10 cellular contexts compared by ENCODE assay signal in the genomic region with DNA sequence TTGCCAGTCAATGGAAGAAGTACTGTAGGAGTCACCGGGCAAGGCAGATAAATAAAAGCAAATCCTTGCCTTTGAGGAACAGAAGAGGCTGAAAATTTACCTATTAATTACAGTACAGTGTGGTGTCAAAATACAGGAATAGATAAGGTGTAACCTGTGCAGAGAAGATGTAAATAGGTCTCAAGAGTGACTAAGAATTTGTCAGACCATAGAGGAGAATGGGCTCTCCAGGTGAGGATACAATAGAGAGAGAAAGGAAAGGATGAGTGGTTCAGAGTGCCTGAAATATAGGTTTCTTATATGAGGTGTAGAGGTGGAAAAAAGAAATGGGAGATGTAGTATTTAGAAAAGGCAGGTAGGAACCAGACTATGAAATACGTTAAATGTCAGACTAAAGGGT. TPM values are rescaled to one million over a fixed set of nuclear protein-coding genes. Genes with fewer than 3 reads are reported as not detected.
DNase-seq lines count a peak whose midpoint lies in the region; ATAC-seq and TF ChIP-seq lines count a peak whose summit lies in the region.
"Had no signal": no experiment of that assay in that cellular context is flagged by ENCODE, and none has a peak within 500 bp of the region (broad histone marks: within the 10 kb centered on the region; RNA-seq: fewer than 3 reads in every experiment).

No MANE protein-coding gene starts in this region.

- H3K4me3 Mint-ChIP-seq in chondrocyte (ENCODE audit: unreplicated experiment), result peak overlapping the region; percentile 81

- no peaks in the 10 kb centered on the region for H3K36me3 Mint-ChIP-seq in chondrocyte (ENCODE audit: low read depth)

- peaks cover 13% of the 10 kb centered on the region for H3K9me3 Mint-ChIP-seq in chondrocyte (ENCODE audit: low read depth)

- H3K27ac ChIP-seq in BLaER1 treated with 17β-estradiol and CSF1 and Interleukin-3, amounts not matched to agents 10 nM and 100 nM, result no peak overlapping the region
- no peak overlapping the region for H3K27ac ChIP-seq in HUES48 (ENCODE audit: low read depth, low read length)
- no peak overlapping the region for H3K27ac ChIP-seq in mesodermal cell (ENCODE audit: low read depth, low read length, severe bottlenecking)

- no peaks in the 10 kb centered on the region for H4K20me1 ChIP-seq in BLaER1 treated with 17β-estradiol and CSF1 and Interleukin-3, amounts not matched to agents 10 nM and 100 nM

- peaks cover 4 to 9% (median 8%) of the 10 kb centered on the region in 10 experiments; a peak in 15 of 20 replicates for H3K4me1 ChIP-seq in BLaER1 treated with 17β-estradiol and CSF1 and Interleukin-3, amounts not matched to agents 10 nM and 100 nM
- 0 out of 2 replicates have a peak, but pooled peaks cover 3% of the 10 kb centered on the region for H3K4me1 ChIP-seq in HUES48 (ENCODE audit: control insufficient read depth, insufficient read depth, low read length)
- no peaks in the 10 kb centered on the region for H3K4me1 ChIP-seq in mesodermal cell (ENCODE audit: control insufficient read depth, insufficient read depth, low read length, poor library complexity, severe bottlenecking)

- DNase-seq in chondrocyte (ENCODE audit: low spot score) (no peak), 8988T (no peak), posterior vena cava (ENCODE audit: low spot score) (no peak)
- DNase-seq: NCI-H69 had no signal

- peaks cover 6 to 56% (median 41%) of the 10 kb centered on the region in 11 experiments; a peak in 21 of 22 replicates for H3K27me3 ChIP-seq in BLaER1 treated with 17β-estradiol and CSF1 and Interleukin-3, amounts not matched to agents 10 nM and 100 nM
- H3K27me3 ChIP-seq in HUES48 (ENCODE audit: control insufficient read depth, insufficient read depth, low read length), result no peaks in the 10 kb centered on the region
- H3K27me3 ChIP-seq: MG63 had no signal

- peaks cover 5% of the 10 kb centered on the region for H3K4me1 Mint-ChIP-seq in chondrocyte (ENCODE audit: low read depth)

- H3K27ac Mint-ChIP-seq in chondrocyte (ENCODE audit: unreplicated experiment), result no peak overlapping the region

- no CpG with 5 or more reads among the region's 2 CpGs for WGBS in mesodermal cell (ENCODE audit: insufficient coverage in 2 of 2), 2 experiments

- intact Hi-C loops in posterior vena cava (cut with DNase I), result no loop called here

- H3K36me3 ChIP-seq in BLaER1 treated with 17β-estradiol and CSF1 and Interleukin-3, amounts not matched to agents 10 nM and 100 nM, result peaks cover 0 to 7% (median 4%) of the 10 kb centered on the region in 11 experiments; a peak in 13 of 22 replicates
- H3K36me3 ChIP-seq in HUES48 (ENCODE audit: control insufficient read depth, insufficient read depth, low read length), result peaks cover 3% of the 10 kb centered on the region; the same call in 1 of the 2 replicates
- H3K36me3 ChIP-seq in mesodermal cell (ENCODE audit: control insufficient read depth, insufficient read depth, low read length), result peaks cover 2% of the 10 kb centered on the region
- H3K36me3 ChIP-seq: MG63 had no signal

- ATAC-seq in HG03159 (IDR thresholded peaks at IDR 0.05; ENCODE audit: unreplicated experiment) (no peak), HG02884 (IDR thresholded peaks at IDR 0.05; ENCODE audit: unreplicated experiment) (no peak)

- TF ChIP-seq CTCF in chondrocyte (IDR thresholded peaks at IDR 0.05), result no peak

- H3K27me3 Mint-ChIP-seq in chondrocyte (ENCODE audit: low read depth), result peaks cover 2% of the 10 kb centered on the region

- H3K4me3 ChIP-seq in BLaER1 treated with 17β-estradiol and CSF1 and Interleukin-3, amounts not matched to agents 10 nM and 100 nM, result peak overlapping the region in 2 of 10 experiments; percentile 75 to 78; a peak in 4 of 20 replicates
- peak overlapping the region; percentile 89 for H3K4me3 ChIP-seq in HUES48 (ENCODE audit: low read depth, low read length)
- H3K4me3 ChIP-seq in mesodermal cell (ENCODE audit: extremely low read depth, insufficient read depth, low read length, poor library complexity, severe bottlenecking), result peak overlapping the region; percentile 57
- H3K4me3 ChIP-seq: MG63 had no signal

- H3K9me3 ChIP-seq in BLaER1 treated with 17β-estradiol and CSF1 and Interleukin-3, amounts not matched to agents 10 nM and 100 nM (replicated peaks in 1 of 11), result peaks cover 6 to 24% (median 13%) of the 10 kb centered on the region in 11 experiments
- H3K9me3 ChIP-seq in HUES48 (ENCODE audit: control insufficient read depth, insufficient read depth, low read length) (peaks cover 46% of the 10 kb centered on the region), mesodermal cell (ENCODE audit: control insufficient read depth, low read length) (no peaks in the 10 kb centered on the region)
- H3K9me3 ChIP-seq: MG63 had no signal

- no peak overlapping the region for H3K9ac ChIP-seq in BLaER1 treated with 17β-estradiol and CSF1 and Interleukin-3, amounts not matched to agents 10 nM and 100 nM
- H3K9ac ChIP-seq in HUES48 (ENCODE audit: low read depth, low read length), result no peak overlapping the region

- H3K4me2 ChIP-seq in BLaER1 treated with 17β-estradiol and CSF1 and Interleukin-3, amounts not matched to agents 10 nM and 100 nM, result peak overlapping the region in 8 of 11 experiments; percentile 32 to 70 (median 48); a peak in 7 of 22 replicates

RNA-seq across cellular contexts. Expression of gene ZC4H2, which starts 0.8 kb away (rescaled TPM):
- total RNA-seq in chondrocyte, result 13.1 to 17.5 TPM (median 15.2 TPM) in 3 replicates
- polyA plus RNA-seq in mesodermal cell (2013, experiment 1 of 2), result 26.1 TPM
- 23.8 TPM for polyA plus RNA-seq in mesodermal cell (2013, experiment 2 of 2)
- total RNA-seq in posterior vena cava, result 10 to 100 TPM in 1 of 2 donors, 1 to 10 TPM in 1; 7.1 to 10.0 TPM

RNA-seq across cellular contexts. Expression of gene ZC3H12B, which starts 57.6 kb away (rescaled TPM):
- total RNA-seq in chondrocyte (1.3 to 2.0 TPM (median 1.6 TPM) in 3 replicates), posterior vena cava (1 to 10 TPM; 3.0 to 3.6 TPM)
- 2.3 TPM for polyA plus RNA-seq in mesodermal cell (2013, experiment 1 of 2)
- polyA plus RNA-seq in mesodermal cell (2013, experiment 2 of 2), result 1.4 TPM
